In the genomic region with DNA sequence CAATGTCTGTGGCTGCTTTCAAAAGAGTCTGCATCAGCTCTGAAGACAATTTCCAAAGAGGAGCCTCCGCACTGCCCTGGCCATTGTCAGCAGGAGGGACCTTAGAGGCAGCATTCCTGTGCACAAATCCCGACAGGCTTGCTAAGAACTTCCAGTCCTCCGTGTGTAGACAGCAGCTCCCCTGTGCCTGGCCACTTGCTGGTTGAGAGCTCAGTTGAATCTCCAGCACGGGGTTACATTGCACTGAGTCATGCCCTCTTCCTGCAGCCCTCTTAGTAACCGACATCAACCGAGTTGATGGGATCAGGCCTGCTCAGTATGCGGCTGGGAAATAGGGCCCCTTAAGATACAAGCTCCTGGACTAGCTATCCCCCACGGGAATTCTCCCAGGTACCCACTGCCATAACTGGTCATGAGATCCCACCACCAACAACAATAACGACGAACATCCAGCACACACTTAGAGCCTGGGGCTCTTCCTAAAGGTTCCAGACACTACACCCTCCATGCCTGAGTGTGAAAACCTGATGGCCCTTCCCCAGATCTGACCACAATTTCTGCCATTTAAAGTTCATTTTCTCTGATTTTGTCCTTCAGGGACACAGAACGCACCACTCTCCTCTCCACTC, we compare ENCODE assay signal across 1 cellular context.
TF ChIP-seq lines count a peak whose summit lies in the region.

No MANE protein-coding gene starts in this region.

TF ChIP-seq in WTC11, 78 proteins besides CTCF, POLR2A, EP300 and RAD21 (continued from another document):
- TF ChIP-seq, protein P1, sequence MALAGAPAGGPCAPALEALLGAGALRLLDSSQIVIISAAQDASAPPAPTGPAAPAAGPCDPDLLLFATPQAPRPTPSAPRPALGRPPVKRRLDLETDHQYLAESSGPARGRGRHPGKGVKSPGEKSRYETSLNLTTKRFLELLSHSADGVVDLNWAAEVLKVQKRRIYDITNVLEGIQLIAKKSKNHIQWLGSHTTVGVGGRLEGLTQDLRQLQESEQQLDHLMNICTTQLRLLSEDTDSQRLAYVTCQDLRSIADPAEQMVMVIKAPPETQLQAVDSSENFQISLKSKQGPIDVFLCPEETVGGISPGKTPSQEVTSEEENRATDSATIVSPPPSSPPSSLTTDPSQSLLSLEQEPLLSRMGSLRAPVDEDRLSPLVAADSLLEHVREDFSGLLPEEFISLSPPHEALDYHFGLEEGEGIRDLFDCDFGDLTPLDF (CRISPR knock-in tag; IDR thresholded peaks at IDR 0.05), result no peak
- TF ChIP-seq PRRX2 (CRISPR knock-in tag; IDR thresholded peaks at IDR 0.05), result no peak
